ENCODE assay signal across 10 cellular contexts in genomic region chr12:69331846-69332684, GRCh38. TPM values are rescaled to one million over a fixed set of nuclear protein-coding genes. Genes with fewer than 3 reads are reported as not detected.
A peak's percentile ranks its signal among the peaks of the same experiment; 100 is the strongest.
DNase-seq lines count a peak whose midpoint lies in the region; ATAC-seq and TF ChIP-seq lines count a peak whose summit lies in the region.
"Had no signal": no experiment of that assay in that cellular context is flagged by ENCODE, and none has a peak within 500 bp of the region (broad histone marks: within the 10 kb centered on the region; RNA-seq: fewer than 3 reads in every experiment).

No MANE protein-coding gene starts in this region.

- H3K36me3 ChIP-seq in Peyer's patch, result no peaks in the 10 kb centered on the region
- H3K36me3 ChIP-seq in iPS-20b (ENCODE audit: insufficient read depth, low read depth, low read length), result no peaks in the 10 kb centered on the region

- TF ChIP-seq CTCF in Peyer's patch (IDR thresholded peaks at IDR 0.05), result no peak

- H3K27me3 ChIP-seq in Peyer's patch (no peaks in the 10 kb centered on the region), iPS-20b (ENCODE audit: insufficient read depth, low read length) (no peaks in the 10 kb centered on the region)

- H3K9me3 ChIP-seq in Peyer's patch (no peaks in the 10 kb centered on the region), iPS-20b (ENCODE audit: insufficient read depth, low read depth, low read length) (no peaks in the 10 kb centered on the region)

- H3K4me3 ChIP-seq in Peyer's patch (peak overlapping the region in 2 of 4 donors; percentile 48 to 56), iPS-20b (ENCODE audit: low read length) (peak overlapping the region; percentile 67)

- H3K4me1 ChIP-seq in Peyer's patch, result peaks cover 0 to 10% (median 2%) of the 10 kb centered on the region in 4 donors
- H3K4me1 ChIP-seq in iPS-20b (ENCODE audit: insufficient read depth, low read length), result peaks cover 29% of the 10 kb centered on the region; the same call in 1 of the 2 replicates

- peak overlapping the region; percentile 67 to 92 (median 82) for H3K27ac ChIP-seq in Peyer's patch
- H3K27ac ChIP-seq in iPS-20b (ENCODE audit: low read length), result peak overlapping the region; percentile 95

- ATAC-seq in sciatic nerve (peak; percentile 22), GM21360 (IDR thresholded peaks at IDR 0.05; ENCODE audit: unreplicated experiment) (no peak), HG03469 (IDR thresholded peaks at IDR 0.05; ENCODE audit: unreplicated experiment) (no peak)

- peak in 1 of 2 donors; percentile 16 for TF ChIP-seq POLR2A in Peyer's patch (IDR thresholded peaks at IDR 0.05)

- peak overlapping the region; percentile 72; the same call in 1 of the 2 replicates for H3K9ac ChIP-seq in iPS-20b (ENCODE audit: low read depth, low read length)

- intact Hi-C loops in sciatic nerve (cut with DNase I), result no loop called here

- DNase-seq in SIG-M5 treated with dmso at 0.1 percent for 504 hours (lab: John Stamatoyannopoulos, UW; ENCODE audit: unreplicated experiment), result peak; percentile 83
- DNase-seq in SIG-M5 (lab: John Stamatoyannopoulos, UW), result no peak
- no peak for DNase-seq in Peyer's patch
- no peak for DNase-seq in sciatic nerve (ENCODE audit: low spot score)
- DNase-seq in NCI-H345 treated with DMSO at 0.1 percent for 48 hours (lab: John Stamatoyannopoulos, UW; ENCODE audit: unreplicated experiment), result no peak
- DNase-seq: ACHN, NCI-H446 treated with DMSO at 0.1 percent for 48 hours had no signal

RNA-seq across cellular contexts. Expression of gene LYZ, which starts 16.1 kb away (rescaled TPM):
- 100 to 1,000 TPM in 3 of 4 donors, 10 to 100 TPM in 1; 83.4 to 760 (median 129) TPM for total RNA-seq in Peyer's patch
- 112 TPM for total RNA-seq in sciatic nerve

RNA-seq across cellular contexts. Expression of gene YEATS4, which starts 27.5 kb away (rescaled TPM):
- total RNA-seq in Peyer's patch (10 to 100 TPM in 3 of 4 donors, 1 to 10 TPM in 1; 7.8 to 29.0 (median 14.3) TPM), sciatic nerve (17.5 TPM)
